In the genomic region with DNA sequence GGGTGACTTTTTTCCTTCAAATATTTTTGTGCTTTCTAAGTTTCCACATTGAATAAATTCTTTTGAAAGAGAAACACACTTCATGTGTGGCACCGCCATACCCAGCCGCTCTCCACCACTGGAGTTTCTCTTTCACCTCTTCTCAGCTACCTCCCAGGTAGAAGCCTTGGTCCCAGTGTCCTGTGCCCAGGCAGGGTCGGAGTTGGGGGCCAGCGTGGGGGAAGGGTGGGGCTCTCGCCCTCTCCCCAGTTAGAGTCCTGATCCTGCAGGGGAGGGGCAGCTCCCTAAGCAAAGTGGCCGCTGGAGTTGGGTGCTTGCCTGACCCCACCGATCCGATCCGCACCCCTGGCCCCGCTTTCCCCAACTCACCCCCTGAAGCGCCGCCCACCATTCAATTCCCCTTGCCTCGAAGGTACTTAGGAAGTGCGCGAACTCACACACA, we compare ENCODE assay signal across 8 cellular contexts. TPM values are rescaled to one million over a fixed set of nuclear protein-coding genes. Genes with fewer than 3 reads are reported as not detected.
DNase-seq lines count a peak whose midpoint lies in the region; ATAC-seq and TF ChIP-seq lines count a peak whose summit lies in the region.

No MANE protein-coding gene starts in this region.

- no peaks in the 10 kb centered on the region for H3K9me3 Mint-ChIP-seq in activated T-helper 1 cell treated with anti-CD3 and anti-CD28 coated beads, Interleukin-12 subunit alpha, Interleukin-12 subunit beta, Interleukin-2, Interleukin-4 antibody, amounts not matched to agents 30 ng/mL and 10 ng/mL and 1 ng/mL, durations not matched to agents 14 hours and 24 hours and 36 hours
- H3K9me3 Mint-ChIP-seq in stimulated activated memory B cell treated with anti-CD40 and anti-IgM and Interleukin-4, amounts not matched to agents 10 μg/mL and 1 μg/mL and 100 μg/mL, for 72 hours = no peaks in the 10 kb centered on the region

- peak overlapping the region; percentile 68 for H3K4me3 ChIP-seq in HEK293 (ENCODE audit: low read depth, low read length)
- peak overlapping the region; percentile 64 for H3K4me3 ChIP-seq in iPS-18a (ENCODE audit: low read length)

- peak overlapping the region; percentile 53; the same call in 1 of the 2 replicates for H3K27ac ChIP-seq in HEK293 (ENCODE audit: extremely low read depth, low read depth, low read length)
- no peak overlapping the region for H3K27ac ChIP-seq in iPS-18a (ENCODE audit: low read length)

- CTCF ChIA-PET in HEK293 (lab: Yijun Ruan, JAX) = interaction anchor here (0.6 to 1.0 kb wide), 3 partner anchors 27 to 89 kb away, joined by 3 read pairs; no protein-coding TSS in a partner anchor

- intact Hi-C loops in activated T-helper 1 cell treated with anti-CD3 and anti-CD28 coated beads, Interleukin-12 subunit alpha, Interleukin-12 subunit beta, Interleukin-2, Interleukin-4 antibody, amounts not matched to agents 30 ng/mL and 10 ng/mL and 1 ng/mL, durations not matched to agents 14 hours and 24 hours and 36 hours (cut with micrococcal nuclease) = loop anchor here (2.0 kb wide), 1 partner anchor 162 kb away; a partner anchor contains a TSS

- POLR2A ChIA-PET in HEK293 (lab: Yijun Ruan, JAX) = no interaction called here

- H3K36me3 ChIP-seq in HEK293 (ENCODE audit: control insufficient read depth in 2 of 2, insufficient read depth in 1 of 2, low read length in 2 of 2) (no peaks in the 10 kb centered on the region), iPS-18a (ENCODE audit: control insufficient read depth, low read depth, low read length) (no peaks in the 10 kb centered on the region)

- peaks cover 25% of the 10 kb centered on the region for H3K27me3 ChIP-seq in iPS-18a (ENCODE audit: control insufficient read depth, insufficient read depth, low read length)

- H3K27me3 Mint-ChIP-seq in activated T-helper 1 cell treated with anti-CD3 and anti-CD28 coated beads, Interleukin-12 subunit alpha, Interleukin-12 subunit beta, Interleukin-2, Interleukin-4 antibody, amounts not matched to agents 30 ng/mL and 10 ng/mL and 1 ng/mL, durations not matched to agents 14 hours and 24 hours and 36 hours (ENCODE audit: insufficient read depth) = peaks cover 32% of the 10 kb centered on the region
- no peaks in the 10 kb centered on the region for H3K27me3 Mint-ChIP-seq in stimulated activated memory B cell treated with anti-CD40 and anti-IgM and Interleukin-4, amounts not matched to agents 10 μg/mL and 1 μg/mL and 100 μg/mL, for 72 hours

- TF ChIP-seq CTCF in HEK293 (tag by site-specific recombination; IDR thresholded peaks at IDR 0.05) = no peak

- H3K36me3 Mint-ChIP-seq in activated T-helper 1 cell treated with anti-CD3 and anti-CD28 coated beads, Interleukin-12 subunit alpha, Interleukin-12 subunit beta, Interleukin-2, Interleukin-4 antibody, amounts not matched to agents 30 ng/mL and 10 ng/mL and 1 ng/mL, durations not matched to agents 14 hours and 24 hours and 36 hours (ENCODE audit: low read depth) = no peaks in the 10 kb centered on the region
- H3K36me3 Mint-ChIP-seq in stimulated activated memory B cell treated with anti-CD40 and anti-IgM and Interleukin-4, amounts not matched to agents 10 μg/mL and 1 μg/mL and 100 μg/mL, for 72 hours = no peaks in the 10 kb centered on the region

- no peak for DNase-seq in activated T-helper 1 cell treated with anti-CD3 and anti-CD28 coated beads, Interleukin-12 subunit alpha, Interleukin-12 subunit beta, Interleukin-2, Interleukin-4 antibody, amounts not matched to agents 30 ng/mL and 10 ng/mL and 1 ng/mL, durations not matched to agents 14 hours and 24 hours and 36 hours (ENCODE audit: low spot score)
- DNase-seq in NAMALWA (ENCODE audit: low spot score) = no peak
- DNase-seq in putamen (ENCODE audit: low spot score) = no peak

- H3K4me1 ChIP-seq in HEK293 (ENCODE audit: control insufficient read depth, insufficient read depth, low read length) (peaks cover 6% of the 10 kb centered on the region; the same call in 1 of the 2 replicates), iPS-18a (ENCODE audit: control insufficient read depth, low read depth, low read length) (no peaks in the 10 kb centered on the region)

- H3K4me3 Mint-ChIP-seq in activated T-helper 1 cell treated with anti-CD3 and anti-CD28 coated beads, Interleukin-12 subunit alpha, Interleukin-12 subunit beta, Interleukin-2, Interleukin-4 antibody, amounts not matched to agents 30 ng/mL and 10 ng/mL and 1 ng/mL, durations not matched to agents 14 hours and 24 hours and 36 hours = peak overlapping the region; percentile 69
- H3K4me3 Mint-ChIP-seq in stimulated activated memory B cell treated with anti-CD40 and anti-IgM and Interleukin-4, amounts not matched to agents 10 μg/mL and 1 μg/mL and 100 μg/mL, for 72 hours = peak overlapping the region; percentile 88

- no peak for ATAC-seq in stimulated activated memory B cell treated with anti-CD40 and anti-IgM and Interleukin-4, amounts not matched to agents 10 μg/mL and 1 μg/mL and 100 μg/mL, for 72 hours
- no peak for ATAC-seq in GM21717 (IDR thresholded peaks at IDR 0.05; ENCODE audit: unreplicated experiment)
- no peak for ATAC-seq in esophagus mucosa

- H3K4me1 Mint-ChIP-seq in activated T-helper 1 cell treated with anti-CD3 and anti-CD28 coated beads, Interleukin-12 subunit alpha, Interleukin-12 subunit beta, Interleukin-2, Interleukin-4 antibody, amounts not matched to agents 30 ng/mL and 10 ng/mL and 1 ng/mL, durations not matched to agents 14 hours and 24 hours and 36 hours (ENCODE audit: low read depth) = peaks cover 12% of the 10 kb centered on the region
- peaks cover 45% of the 10 kb centered on the region for H3K4me1 Mint-ChIP-seq in stimulated activated memory B cell treated with anti-CD40 and anti-IgM and Interleukin-4, amounts not matched to agents 10 μg/mL and 1 μg/mL and 100 μg/mL, for 72 hours

- peak overlapping the region; percentile 30 for H3K27ac Mint-ChIP-seq in activated T-helper 1 cell treated with anti-CD3 and anti-CD28 coated beads, Interleukin-12 subunit alpha, Interleukin-12 subunit beta, Interleukin-2, Interleukin-4 antibody, amounts not matched to agents 30 ng/mL and 10 ng/mL and 1 ng/mL, durations not matched to agents 14 hours and 24 hours and 36 hours
- peak overlapping the region; percentile 79 for H3K27ac Mint-ChIP-seq in stimulated activated memory B cell treated with anti-CD40 and anti-IgM and Interleukin-4, amounts not matched to agents 10 μg/mL and 1 μg/mL and 100 μg/mL, for 72 hours

- H3K9me3 ChIP-seq in HEK293 (ENCODE audit: control insufficient read depth, insufficient read depth, low read depth, low read length) (no peaks in the 10 kb centered on the region), iPS-18a (ENCODE audit: control insufficient read depth, low read depth, low read length) (no peaks in the 10 kb centered on the region)

- H3K9ac ChIP-seq in iPS-18a (ENCODE audit: low read length) = no peak overlapping the region

TF ChIP-seq in HEK293, 187 proteins besides CTCF, POLR2A, EP300 and RAD21 (continues in another document):
- TF ChIP-seq, protein P1, sequence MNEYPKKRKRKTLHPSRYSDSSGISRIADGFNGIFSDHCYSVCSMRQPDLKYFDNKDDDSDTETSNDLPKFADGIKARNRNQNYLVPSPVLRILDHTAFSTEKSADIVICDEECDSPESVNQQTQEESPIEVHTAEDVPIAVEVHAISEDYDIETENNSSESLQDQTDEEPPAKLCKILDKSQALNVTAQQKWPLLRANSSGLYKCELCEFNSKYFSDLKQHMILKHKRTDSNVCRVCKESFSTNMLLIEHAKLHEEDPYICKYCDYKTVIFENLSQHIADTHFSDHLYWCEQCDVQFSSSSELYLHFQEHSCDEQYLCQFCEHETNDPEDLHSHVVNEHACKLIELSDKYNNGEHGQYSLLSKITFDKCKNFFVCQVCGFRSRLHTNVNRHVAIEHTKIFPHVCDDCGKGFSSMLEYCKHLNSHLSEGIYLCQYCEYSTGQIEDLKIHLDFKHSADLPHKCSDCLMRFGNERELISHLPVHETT (tag by site-specific recombination; IDR thresholded peaks at IDR 0.05) = 0 out of 2 replicates have a peak, but pooled peaks have one; percentile 50
- TF ChIP-seq ZNF112 (tag by site-specific recombination; IDR thresholded peaks at IDR 0.05) = no peak
- TF ChIP-seq ZNF664 (tag by site-specific recombination; IDR thresholded peaks at IDR 0.05) = no peak
- TF ChIP-seq ZNF677 (tag by site-specific recombination; IDR thresholded peaks at IDR 0.05) = no peak
- TF ChIP-seq, protein P2, sequence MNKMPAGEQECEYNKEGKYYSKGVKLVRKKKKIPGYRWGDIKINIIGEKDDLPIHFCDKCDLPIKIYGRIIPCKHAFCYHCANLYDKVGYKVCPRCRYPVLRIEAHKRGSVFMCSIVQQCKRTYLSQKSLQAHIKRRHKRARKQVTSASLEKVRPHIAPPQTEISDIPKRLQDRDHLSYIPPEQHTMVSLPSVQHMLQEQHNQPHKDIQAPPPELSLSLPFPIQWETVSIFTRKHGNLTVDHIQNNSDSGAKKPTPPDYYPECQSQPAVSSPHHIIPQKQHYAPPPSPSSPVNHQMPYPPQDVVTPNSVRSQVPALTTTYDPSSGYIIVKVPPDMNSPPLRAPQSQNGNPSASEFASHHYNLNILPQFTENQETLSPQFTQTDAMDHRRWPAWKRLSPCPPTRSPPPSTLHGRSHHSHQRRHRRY (tag by site-specific recombination; IDR thresholded peaks at IDR 0.05) = no peak
- TF ChIP-seq ZNF660 (tag by site-specific recombination; IDR thresholded peaks at IDR 0.05) = no peak
- no peak for TF ChIP-seq SP3 (tag by site-specific recombination; IDR thresholded peaks at IDR 0.05)
- TF ChIP-seq, protein P3, sequence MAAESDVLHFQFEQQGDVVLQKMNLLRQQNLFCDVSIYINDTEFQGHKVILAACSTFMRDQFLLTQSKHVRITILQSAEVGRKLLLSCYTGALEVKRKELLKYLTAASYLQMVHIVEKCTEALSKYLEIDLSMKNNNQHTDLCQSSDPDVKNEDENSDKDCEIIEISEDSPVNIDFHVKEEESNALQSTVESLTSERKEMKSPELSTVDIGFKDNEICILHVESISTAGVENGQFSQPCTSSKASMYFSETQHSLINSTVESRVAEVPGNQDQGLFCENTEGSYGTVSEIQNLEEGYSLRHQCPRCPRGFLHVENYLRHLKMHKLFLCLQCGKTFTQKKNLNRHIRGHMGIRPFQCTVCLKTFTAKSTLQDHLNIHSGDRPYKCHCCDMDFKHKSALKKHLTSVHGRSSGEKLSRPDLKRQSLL (tag by site-specific recombination; IDR thresholded peaks at IDR 0.05) = no peak
- no peak for TF ChIP-seq YY2 (tag by site-specific recombination; IDR thresholded peaks at IDR 0.05)
- TF ChIP-seq KLF8 (tag by site-specific recombination; IDR thresholded peaks at IDR 0.05) = no peak

RNA-seq across cellular contexts. Expression of a gene that starts 0.8 kb away (rescaled TPM):
- 0.66 and 0.80 TPM in 2 replicates for total RNA-seq in activated T-helper 1 cell treated with anti-CD3 and anti-CD28 coated beads, Interleukin-12 subunit alpha, Interleukin-12 subunit beta, Interleukin-2, Interleukin-4 antibody, amounts not matched to agents 30 ng/mL and 10 ng/mL and 1 ng/mL, durations not matched to agents 14 hours and 24 hours and 36 hours
- total RNA-seq in esophagus mucosa = 9.6 TPM
